8 cellular contexts compared by ENCODE assay signal in the genomic region with DNA sequence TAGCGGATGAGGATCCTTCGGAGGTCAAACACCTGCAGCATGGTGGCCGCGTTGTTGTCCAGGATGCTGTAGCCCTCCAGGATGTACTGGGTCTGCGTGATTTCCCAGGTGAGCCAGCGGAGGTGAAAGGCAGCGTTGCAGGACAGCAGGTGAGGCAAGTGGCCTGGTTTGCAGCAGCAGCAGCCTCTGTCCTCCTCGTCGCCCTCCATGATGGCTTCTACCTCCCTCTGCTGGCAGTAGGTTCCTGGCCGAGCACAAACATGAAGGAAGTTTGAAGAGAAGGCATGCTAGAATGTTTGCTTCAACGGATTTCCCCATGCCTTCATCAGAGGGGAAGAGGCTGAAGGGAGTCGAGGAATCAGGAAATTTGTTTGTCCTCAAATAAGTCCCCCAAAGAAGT.
DNase-seq lines count a peak whose midpoint lies in the region; ATAC-seq, FAIRE-seq and TF ChIP-seq lines count a peak whose summit lies in the region.

No MANE protein-coding gene starts in this region.

- FAIRE-seq in astrocyte (lab: Jason Lieb, UNC), result no peak

- ATAC-seq in left colon (peak; percentile 97), HG03039 (IDR thresholded peaks at IDR 0.05; ENCODE audit: unreplicated experiment) (no peak)
- no peak for ATAC-seq in stimulated activated naive B cell treated with anti-CD40 and anti-IgM and Interleukin-4, amounts not matched to agents 10 μg/mL and 1 μg/mL and 100 μg/mL, for 72 hours (replicated peaks)

- DNase-seq in NCI-H1417 (lab: John Stamatoyannopoulos, UW), result peak; percentile 2 to 42 (median 11)
- no peak for DNase-seq in NCI-H1417 treated with DMSO at 0.1 percent for 48 hours (lab: John Stamatoyannopoulos, UW)
- peak; percentile 66 for DNase-seq in NB4 (ENCODE audit: low read depth)
- DNase-seq in astrocyte (ENCODE audit: low read depth), result no peak
- peak; percentile 60 to 72 for DNase-seq in left colon
- no peak for DNase-seq in activated T-helper 2 cell treated with anti-CD3 and anti-CD28 coated beads, Interferon-gamma antibody, Interleukin-2, Interleukin-4, amounts not matched to agents 10 μg/mL and 5 μg/mL and 100 μg/mL, durations not matched to agents 14 hours and 24 hours and 36 hours (ENCODE audit: low spot score)
- no peak for DNase-seq in stimulated activated naive B cell treated with anti-CD40 and anti-IgM and Interleukin-4, amounts not matched to agents 10 μg/mL and 1 μg/mL and 100 μg/mL, for 72 hours

- H3K27me3 ChIP-seq in astrocyte (ENCODE audit: insufficient read depth, low read length), result no peaks in the 10 kb centered on the region

- no peaks in the 10 kb centered on the region for H3K9me3 ChIP-seq in astrocyte (ENCODE audit: insufficient read depth, low read depth, low read length)

- intact Hi-C loops in left colon (cut with DNase I, micrococcal nuclease), result no loop called here
- intact Hi-C loops in activated T-helper 2 cell treated with anti-CD3 and anti-CD28 coated beads, Interferon-gamma antibody, Interleukin-2, Interleukin-4, amounts not matched to agents 10 μg/mL and 5 μg/mL and 100 μg/mL, durations not matched to agents 14 hours and 24 hours and 36 hours (cut with micrococcal nuclease), result loop anchor here (5.0 kb wide), 1 partner anchor 388 kb away; no protein-coding TSS in a partner anchor

- no peak overlapping the region for H3K4me3 Mint-ChIP-seq in astrocyte (ENCODE audit: unreplicated experiment)
- H3K4me3 Mint-ChIP-seq in activated T-helper 2 cell treated with anti-CD3 and anti-CD28 coated beads, Interferon-gamma antibody, Interleukin-2, Interleukin-4, amounts not matched to agents 10 μg/mL and 5 μg/mL and 100 μg/mL, durations not matched to agents 14 hours and 24 hours and 36 hours (ENCODE audit: low read depth), result no peak overlapping the region
- no peak overlapping the region for H3K4me3 Mint-ChIP-seq in stimulated activated naive B cell treated with anti-CD40 and anti-IgM and Interleukin-4, amounts not matched to agents 10 μg/mL and 1 μg/mL and 100 μg/mL, for 72 hours

- H3K4me3 ChIP-seq in NB4 (ENCODE audit: low read depth, low read length) (no peak overlapping the region), astrocyte (ENCODE audit: insufficient read depth, low read depth, low read length) (no peak overlapping the region)

- H3K9ac ChIP-seq in astrocyte (ENCODE audit: low read length), result no peak overlapping the region

- H3K79me2 ChIP-seq in astrocyte (ENCODE audit: insufficient read depth, low read length), result no peaks in the 10 kb centered on the region

- H2AFZ ChIP-seq in astrocyte (ENCODE audit: low read depth, low read length), result no peak overlapping the region

- no peak overlapping the region for H3K27ac Mint-ChIP-seq in astrocyte (ENCODE audit: unreplicated experiment)
- H3K27ac Mint-ChIP-seq in activated T-helper 2 cell treated with anti-CD3 and anti-CD28 coated beads, Interferon-gamma antibody, Interleukin-2, Interleukin-4, amounts not matched to agents 10 μg/mL and 5 μg/mL and 100 μg/mL, durations not matched to agents 14 hours and 24 hours and 36 hours, result no peak overlapping the region
- H3K27ac Mint-ChIP-seq in stimulated activated naive B cell treated with anti-CD40 and anti-IgM and Interleukin-4, amounts not matched to agents 10 μg/mL and 1 μg/mL and 100 μg/mL, for 72 hours, result no peak overlapping the region

- peaks cover 2% of the 10 kb centered on the region for H3K9me3 Mint-ChIP-seq in astrocyte (ENCODE audit: unreplicated experiment)
- H3K9me3 Mint-ChIP-seq in activated T-helper 2 cell treated with anti-CD3 and anti-CD28 coated beads, Interferon-gamma antibody, Interleukin-2, Interleukin-4, amounts not matched to agents 10 μg/mL and 5 μg/mL and 100 μg/mL, durations not matched to agents 14 hours and 24 hours and 36 hours, result no peaks in the 10 kb centered on the region
- peaks cover 0 to 1% of the 10 kb centered on the region in 2 donors for H3K9me3 Mint-ChIP-seq in stimulated activated naive B cell treated with anti-CD40 and anti-IgM and Interleukin-4, amounts not matched to agents 10 μg/mL and 1 μg/mL and 100 μg/mL, for 72 hours

- no peaks in the 10 kb centered on the region for H3K36me3 ChIP-seq in astrocyte (ENCODE audit: insufficient read depth, low read length)

- TF ChIP-seq CTCF in NB4 (IDR thresholded peaks at IDR 0.05; ENCODE audit: low read depth, low read length), result peak; percentile 56
- peak; percentile 29 for TF ChIP-seq CTCF in astrocyte (IDR thresholded peaks at IDR 0.05; ENCODE audit: insufficient read depth, low read depth, low read length)

- peaks cover 6% of the 10 kb centered on the region for H3K4me1 Mint-ChIP-seq in astrocyte (ENCODE audit: low read depth, unreplicated experiment)
- H3K4me1 Mint-ChIP-seq in activated T-helper 2 cell treated with anti-CD3 and anti-CD28 coated beads, Interferon-gamma antibody, Interleukin-2, Interleukin-4, amounts not matched to agents 10 μg/mL and 5 μg/mL and 100 μg/mL, durations not matched to agents 14 hours and 24 hours and 36 hours (ENCODE audit: low read depth), result no peaks in the 10 kb centered on the region
- H3K4me1 Mint-ChIP-seq in stimulated activated naive B cell treated with anti-CD40 and anti-IgM and Interleukin-4, amounts not matched to agents 10 μg/mL and 1 μg/mL and 100 μg/mL, for 72 hours, result peaks cover 0 to 2% of the 10 kb centered on the region in 2 donors

- H3K4me1 ChIP-seq in astrocyte (ENCODE audit: insufficient read depth, low read length), result peaks cover 7% of the 10 kb centered on the region

- H3K27me3 Mint-ChIP-seq in astrocyte (ENCODE audit: low read depth, unreplicated experiment), result no peaks in the 10 kb centered on the region
- no peaks in the 10 kb centered on the region for H3K27me3 Mint-ChIP-seq in activated T-helper 2 cell treated with anti-CD3 and anti-CD28 coated beads, Interferon-gamma antibody, Interleukin-2, Interleukin-4, amounts not matched to agents 10 μg/mL and 5 μg/mL and 100 μg/mL, durations not matched to agents 14 hours and 24 hours and 36 hours (ENCODE audit: low read depth)
- no peaks in the 10 kb centered on the region for H3K27me3 Mint-ChIP-seq in stimulated activated naive B cell treated with anti-CD40 and anti-IgM and Interleukin-4, amounts not matched to agents 10 μg/mL and 1 μg/mL and 100 μg/mL, for 72 hours

- H3K27ac ChIP-seq in astrocyte (ENCODE audit: low read depth, low read length), result no peak overlapping the region

- no peaks in the 10 kb centered on the region for H4K20me1 ChIP-seq in astrocyte (ENCODE audit: insufficient read depth, low read length)

- H3K36me3 Mint-ChIP-seq in astrocyte (ENCODE audit: low read depth, unreplicated experiment), result peaks cover 8% of the 10 kb centered on the region
- no peaks in the 10 kb centered on the region for H3K36me3 Mint-ChIP-seq in activated T-helper 2 cell treated with anti-CD3 and anti-CD28 coated beads, Interferon-gamma antibody, Interleukin-2, Interleukin-4, amounts not matched to agents 10 μg/mL and 5 μg/mL and 100 μg/mL, durations not matched to agents 14 hours and 24 hours and 36 hours (ENCODE audit: low read depth)
- peaks cover 13 to 17% of the 10 kb centered on the region in 2 donors for H3K36me3 Mint-ChIP-seq in stimulated activated naive B cell treated with anti-CD40 and anti-IgM and Interleukin-4, amounts not matched to agents 10 μg/mL and 1 μg/mL and 100 μg/mL, for 72 hours

- TF ChIP-seq POLR2A in NB4 (IDR thresholded peaks at IDR 0.05; ENCODE audit: extremely low read depth, insufficient read length), result no peak

- no peak overlapping the region for H3K4me2 ChIP-seq in astrocyte (ENCODE audit: low read length)

Comparison
In these comparisons a context has a peak if more than half of its experiments do, and no peak if none do; other contexts are left out.
1. DNase-seq: peak in NCI-H1417 (3 of 3), NB4 (single experiment) and left colon (2 of 2); none in NCI-H1417 treated with DMSO at 0.1 percent for 48 hours (single experiment), astrocyte (single experiment), activated T-helper 2 cell treated with anti-CD3 and anti-CD28 coated beads, Interferon-gamma antibody, Interleukin-2, Interleukin-4, amounts not matched to agents 10 μg/mL and 5 μg/mL and 100 μg/mL, durations not matched to agents 14 hours and 24 hours and 36 hours (single experiment) and stimulated activated naive B cell treated with anti-CD40 and anti-IgM and Interleukin-4, amounts not matched to agents 10 μg/mL and 1 μg/mL and 100 μg/mL, for 72 hours (single experiment).